16 cellular contexts compared by ENCODE assay signal in the genomic region with DNA sequence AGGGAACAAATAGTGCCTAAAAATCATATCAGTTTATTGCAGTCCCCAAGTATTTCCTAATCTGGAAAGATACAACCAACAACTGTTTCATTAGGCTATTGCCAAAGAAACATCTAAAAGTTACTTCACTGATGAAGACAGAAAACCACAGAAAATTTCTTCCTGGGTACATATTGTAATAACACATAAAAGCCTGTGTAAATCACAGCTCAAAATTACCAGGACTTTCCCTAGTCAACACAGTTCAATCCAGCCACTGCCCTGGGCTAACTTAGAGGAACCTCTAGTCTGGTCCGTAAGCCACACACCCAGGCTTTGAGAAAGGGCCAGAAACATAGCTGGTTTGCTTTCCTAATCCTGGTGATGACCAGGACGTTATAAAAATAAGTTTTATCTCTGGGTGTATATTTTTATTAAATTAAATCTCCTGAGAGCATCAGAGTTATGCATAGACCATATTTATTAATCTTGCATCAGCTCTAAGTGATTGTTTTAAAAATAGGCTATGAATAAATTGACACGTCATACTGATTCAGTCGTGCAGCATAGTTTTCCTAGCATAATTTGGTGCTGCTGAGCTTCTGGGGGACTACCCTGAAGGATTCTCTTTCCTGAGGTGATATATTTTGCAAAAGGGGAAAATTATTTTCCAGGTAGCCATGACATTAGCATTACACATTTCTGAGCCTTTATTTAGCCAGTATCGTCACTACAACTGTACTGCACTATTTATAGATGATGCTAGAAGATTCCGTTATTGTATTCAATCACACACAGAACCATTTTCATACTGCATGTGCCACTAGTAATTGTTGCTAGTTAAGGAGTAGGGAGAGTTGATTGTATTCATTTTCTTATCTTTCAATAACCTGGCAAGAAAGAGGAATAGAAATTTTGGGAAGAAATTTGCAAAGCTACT. TPM values are rescaled to one million over a fixed set of nuclear protein-coding genes. Genes with fewer than 3 reads are reported as not detected.
DNase-seq lines count a peak whose midpoint lies in the region; ATAC-seq, FAIRE-seq and TF ChIP-seq lines count a peak whose summit lies in the region.
"Had no signal": no experiment of that assay in that cellular context is flagged by ENCODE, and none has a peak within 500 bp of the region (broad histone marks: within the 10 kb centered on the region; RNA-seq: fewer than 3 reads in every experiment).

No MANE protein-coding gene starts in this region.

- H3K27ac Mint-ChIP-seq in progenitor cell of endocrine pancreas, result no peak overlapping the region
- H3K27ac Mint-ChIP-seq: brain, immature natural killer cell, nephron had no signal

- H3K27ac ChIP-seq in body of pancreas, result no peak overlapping the region
- peak overlapping the region; percentile 9 for H3K27ac ChIP-seq in hepatocyte
- H3K27ac ChIP-seq in testis, result peak overlapping the region; percentile 63 to 76
- peak overlapping the region in 1 of 2 donors; percentile 58 for H3K27ac ChIP-seq in small intestine (ENCODE audit: low read depth in 1 of 2, low read length in 1 of 2)

- DNase-seq in H54 (ENCODE audit: insufficient read length, low spot score), result no peak
- DNase-seq in body of pancreas, result peak in 1 of 4 donors; percentile 19
- no peak for DNase-seq in hepatocyte (ENCODE audit: low spot score)
- peak; percentile 32 for DNase-seq in testis
- no peak for DNase-seq in small intestine
- no peak for DNase-seq in progenitor cell of endocrine pancreas (ENCODE audit: low spot score, unreplicated experiment)
- no peak for DNase-seq in urothelium cell line (ENCODE audit: low spot score)
- no peak for DNase-seq in NCI-H748 (lab: John Stamatoyannopoulos, UW; ENCODE audit: unreplicated experiment)
- DNase-seq: activated T-cell treated with anti-CD3 and anti-CD28 coated beads, Interleukin-2, amount 50 U/mL, for 48 hours; immature natural killer cell; NCI-H1092; NCI-H446 had no signal

- peak; percentile 73 for ATAC-seq in body of pancreas

- 69 to 74% methylated on average over 6 of the region's 6 CpGs for WGBS in body of pancreas, 2 donors
- 85% methylated on average over 6 of the region's 6 CpGs for WGBS in hepatocyte (ENCODE audit: low lambda C conversion rate, missing lambda C conversion rate)
- WGBS in testis, 2 donors, result 54 to 64% methylated on average over 6 of the region's 6 CpGs
- WGBS in small intestine, 3 donors, result 67 to 74% (median 73%) methylated on average over 6 of the region's 6 CpGs

- H3K4me1 ChIP-seq in body of pancreas (no peaks in the 10 kb centered on the region), hepatocyte (ENCODE audit: insufficient read depth) (peaks cover 11% of the 10 kb centered on the region), testis (peaks cover 5% of the 10 kb centered on the region), small intestine (ENCODE audit: control insufficient read depth in 2 of 2, insufficient read depth in 1 of 2, low read depth in 1 of 2, low read length in 1 of 2) (no peaks in the 10 kb centered on the region)

- peaks cover 5% of the 10 kb centered on the region for H3K9me3 Mint-ChIP-seq in progenitor cell of endocrine pancreas (ENCODE audit: low read depth)

- H3K79me2 ChIP-seq in hepatocyte, result no peaks in the 10 kb centered on the region

- peaks cover 2% of the 10 kb centered on the region for H3K36me3 Mint-ChIP-seq in progenitor cell of endocrine pancreas (ENCODE audit: insufficient read depth)
- H3K36me3 Mint-ChIP-seq: brain, immature natural killer cell had no signal

- peaks cover 2% of the 10 kb centered on the region for H3K27me3 Mint-ChIP-seq in progenitor cell of endocrine pancreas
- H3K27me3 Mint-ChIP-seq: brain had no signal

- H3K4me1 Mint-ChIP-seq in progenitor cell of endocrine pancreas (ENCODE audit: low read depth), result no peaks in the 10 kb centered on the region
- H3K4me1 Mint-ChIP-seq: immature natural killer cell had no signal

- H3K9me3 ChIP-seq in body of pancreas (no peaks in the 10 kb centered on the region), hepatocyte (ENCODE audit: low read depth) (no peaks in the 10 kb centered on the region), testis (no peaks in the 10 kb centered on the region), small intestine (ENCODE audit: control insufficient read depth, low read depth) (no peaks in the 10 kb centered on the region)

- H4K20me1 ChIP-seq in hepatocyte (ENCODE audit: insufficient read depth, poor library complexity, severe bottlenecking), result no peaks in the 10 kb centered on the region

- FAIRE-seq in H54 (lab: Jason Lieb, UNC), result peak; percentile 84
- no peak for FAIRE-seq in small intestine (lab: Jason Lieb, UNC)
- FAIRE-seq in urothelium cell line (lab: Jason Lieb, UNC), result no peak
- FAIRE-seq: endothelial cell of umbilical vein, HTR-8/SVneo had no signal

- H3K4me3 ChIP-seq in body of pancreas (no peak overlapping the region), hepatocyte (no peak overlapping the region), testis (no peak overlapping the region), small intestine (ENCODE audit: low read depth in 1 of 2, low read length in 2 of 2) (no peak overlapping the region)

- H3K4me3 Mint-ChIP-seq in progenitor cell of endocrine pancreas (ENCODE audit: low read depth), result no peak overlapping the region
- H3K4me3 Mint-ChIP-seq: brain, immature natural killer cell, nephron had no signal

- H3K27me3 ChIP-seq in body of pancreas (no peaks in the 10 kb centered on the region), hepatocyte (no peaks in the 10 kb centered on the region), testis (no peaks in the 10 kb centered on the region), small intestine (ENCODE audit: control insufficient read depth in 2 of 2, insufficient read depth in 2 of 2, low read length in 2 of 2) (no peaks in the 10 kb centered on the region)

- TF ChIP-seq POLR2A in H54 (IDR thresholded peaks at IDR 0.05; ENCODE audit: low read depth, low read length), result no peak
- TF ChIP-seq POLR2A in body of pancreas (IDR thresholded peaks at IDR 0.05), result no peak
- TF ChIP-seq POLR2A in testis (IDR thresholded peaks at IDR 0.05), result no peak

- no peaks in the 10 kb centered on the region for H3K36me3 ChIP-seq in body of pancreas (replicated peaks in 1 of 2; ENCODE audit: insufficient read depth in 1 of 2, low read depth in 2 of 2)
- H3K36me3 ChIP-seq in hepatocyte (replicated peaks; ENCODE audit: insufficient read depth, low read depth), result no peaks in the 10 kb centered on the region
- no peaks in the 10 kb centered on the region for H3K36me3 ChIP-seq in testis (ENCODE audit: low read depth, missing control alignments)
- no peaks in the 10 kb centered on the region for H3K36me3 ChIP-seq in small intestine (ENCODE audit: control insufficient read depth in 2 of 2, insufficient read depth in 2 of 2, low read length in 2 of 2)

- H3K9me2 ChIP-seq in hepatocyte (replicated peaks; ENCODE audit: insufficient read depth), result no peaks in the 10 kb centered on the region

- TF ChIP-seq CTCF in body of pancreas (IDR thresholded peaks at IDR 0.05), result no peak
- no peak for TF ChIP-seq CTCF in hepatocyte (IDR thresholded peaks at IDR 0.05; ENCODE audit: poor library complexity)
- TF ChIP-seq CTCF in testis (IDR thresholded peaks at IDR 0.05), result no peak
- TF ChIP-seq CTCF in progenitor cell of endocrine pancreas (IDR thresholded peaks at IDR 0.05; ENCODE audit: unreplicated experiment), result no peak

- no peak overlapping the region for H2AFZ ChIP-seq in hepatocyte

- H3K4me2 ChIP-seq in hepatocyte, result no peak overlapping the region

- intact Hi-C loops in body of pancreas (cut with DNase I), result no loop called here
- intact Hi-C loops in testis (cut with DNase I; ENCODE audit: low total_unique reads), result loop anchor here (10.0 kb wide), 1 partner anchor 379 kb away; a partner anchor contains a TSS

RNA-seq across cellular contexts. Expression of a gene that starts 12.6 kb away (rescaled TPM):
- total RNA-seq in body of pancreas, result not detected
- total RNA-seq in hepatocyte, result 0.47 and 1.2 TPM in 2 replicates
- 0.60 TPM in 1 of 2 replicates, not detected in the other for polyA plus RNA-seq in hepatocyte
- total RNA-seq in testis, result 10 to 100 TPM in 1 of 2 donors, 1 to 10 TPM in 1; 6.9 to 11.6 TPM
- polyA plus RNA-seq in testis (ENCODE audit: insufficient read depth, low read depth, low replicate concordance), result 2.8 TPM
- 1 to 10 TPM in 1 of 3 donors, under 1 TPM in 1, not detected in 1; 0.54 to 1.2 TPM for polyA plus RNA-seq in small intestine
- total RNA-seq in progenitor cell of endocrine pancreas, result not detected in 2 replicates
- total RNA-seq: endothelial cell of umbilical vein had no signal
- polyA plus RNA-seq: immature natural killer cell had no signal

Comparison
In these comparisons a context has a peak if more than half of its experiments do, and no peak if none do; other contexts are left out.
1. H3K27ac ChIP-seq: peak in hepatocyte (single experiment) and testis (2 of 2); none in body of pancreas (0 of 4).